23 cellular contexts compared by ENCODE assay signal in genomic region chr21:32474179-32475059, GRCh38.
A peak's percentile ranks its signal among the peaks of the same experiment; 100 is the strongest.
DNase-seq lines count a peak whose midpoint lies in the region; ATAC-seq, FAIRE-seq and TF ChIP-seq lines count a peak whose summit lies in the region.
"Had no signal": no experiment of that assay in that cellular context is flagged by ENCODE, and none has a peak within 500 bp of the region (broad histone marks: within the 10 kb centered on the region; RNA-seq: fewer than 3 reads in every experiment).

No MANE protein-coding gene starts in this region.

- peaks cover 8% of the 10 kb centered on the region for H3K4me1 Mint-ChIP-seq in Calu3 (ENCODE audit: low read depth, unreplicated experiment)
- H3K4me1 Mint-ChIP-seq: CD14-positive monocyte; IgD-negative memory B cell; stimulated activated memory B cell treated with anti-CD40 and anti-IgM and Interleukin-4, amounts not matched to agents 10 μg/mL and 1 μg/mL and 100 μg/mL, for 72 hours had no signal

- WGBS in A549 (ENCODE audit: missing lambda C conversion rate), result 86% methylated on average over 15 of the region's 15 CpGs
- WGBS in H1 (ENCODE audit: extremely low coverage in 1 of 2, insufficient coverage in 1 of 2, insufficient read length in 1 of 2, insufficient replicate concordance in 2 of 2, low coverage in 1 of 2, low lambda C conversion rate in 2 of 2, missing lambda C conversion rate in 1 of 2), 2 experiments, result 95% methylated on average over 15 of the region's 15 CpGs; no CpG with 5 or more reads in 1 of the 2 experiments
- WGBS in pancreas, 2 donors, result 84 to 87% methylated on average over 15 of the region's 15 CpGs

- no peak overlapping the region for H3K23ac ChIP-seq in H1 (ENCODE audit: insufficient read length)

- no peak overlapping the region for H3K4me3 Mint-ChIP-seq in Calu3 (ENCODE audit: low read depth, unreplicated experiment)
- H3K4me3 Mint-ChIP-seq: activated CD4-positive, alpha-beta memory T cell treated with anti-CD3 and anti-CD28 coated beads for 36 hours; activated naive CD8-positive, alpha-beta T cell treated with anti-CD3 and anti-CD28 coated beads, Interleukin-2, amount 50 U/mL, for 24 hours; CD14-positive monocyte; IgD-negative memory B cell; naive thymus-derived CD8-positive, alpha-beta T cell; stimulated activated memory B cell treated with anti-CD40 and anti-IgM and Interleukin-4, amounts not matched to agents 10 μg/mL and 1 μg/mL and 100 μg/mL, for 72 hours; T-helper 1 cell treated with Interleukin-12 subunit alpha and Interleukin-12 subunit beta and Interleukin-4 antibody, amounts not matched to agents 30 μg/mL and 1 μg/mL, for 36 hours had no signal

- no peak overlapping the region for H2BK5ac ChIP-seq in H1 (ENCODE audit: low read depth, low read length)

- H3K9me3 ChIP-seq in A549 (no peaks in the 10 kb centered on the region), PC-3 (ENCODE audit: low read length) (no peaks in the 10 kb centered on the region), H1 (ENCODE audit: insufficient read depth in 2 of 2, low read depth in 1 of 2, low read length in 1 of 2) (no peaks in the 10 kb centered on the region), pancreas (no peaks in the 10 kb centered on the region)
- H3K9me3 ChIP-seq: tibial nerve had no signal

- H2AFZ ChIP-seq in PC-3 (ENCODE audit: low read length) (no peak overlapping the region), H1 (ENCODE audit: low read length) (no peak overlapping the region)

- no peaks in the 10 kb centered on the region for H3F3A ChIP-seq in PC-3 (ENCODE audit: low read length, unreplicated experiment)

- H3K4me3 ChIP-seq in A549, result no peak overlapping the region
- no peak overlapping the region for H3K4me3 ChIP-seq in PC-3 (ENCODE audit: low read length)
- no peak overlapping the region for H3K4me3 ChIP-seq in H1 (ENCODE audit: extremely low read depth in 1 of 4, insufficient read depth in 2 of 4, low read depth in 3 of 4, low read length in 4 of 4)
- no peak overlapping the region for H3K4me3 ChIP-seq in pancreas
- H3K4me3 ChIP-seq: cardiac muscle cell, tibial nerve had no signal

- no peaks in the 10 kb centered on the region for H3K79me1 ChIP-seq in H1 (ENCODE audit: low read depth, low read length)

- no peaks in the 10 kb centered on the region for H3K9me3 Mint-ChIP-seq in Calu3 (ENCODE audit: low read depth, unreplicated experiment)
- H3K9me3 Mint-ChIP-seq: activated CD4-positive, alpha-beta memory T cell treated with anti-CD3 and anti-CD28 coated beads for 36 hours; activated naive CD8-positive, alpha-beta T cell treated with anti-CD3 and anti-CD28 coated beads, Interleukin-2, amount 50 U/mL, for 24 hours; IgD-negative memory B cell; naive thymus-derived CD8-positive, alpha-beta T cell; T-helper 1 cell treated with Interleukin-12 subunit alpha and Interleukin-12 subunit beta and Interleukin-4 antibody, amounts not matched to agents 30 μg/mL and 1 μg/mL, for 36 hours had no signal

- BruUV-seq in PC-3 (replicated peaks; lab: Mats Ljungman, UMichigan), result no TSS peak
- BruUV-seq in Calu3 (replicated peaks; lab: Mats Ljungman, UMichigan), result no TSS peak

- peak overlapping the region; percentile 75 to 88 for H3K27ac ChIP-seq in A549
- peak overlapping the region; percentile 41 for H3K27ac ChIP-seq in PC-3 (ENCODE audit: low read length)
- H3K27ac ChIP-seq in H1 (ENCODE audit: low read depth, low read length), result no peak overlapping the region
- H3K27ac ChIP-seq in pancreas, result peak overlapping the region in 3 of 4 donors; percentile 23 to 68 (median 67)
- H3K27ac ChIP-seq: cardiac muscle cell, WERI-Rb-1 had no signal

- no peaks in the 10 kb centered on the region for H3K79me2 ChIP-seq in PC-3 (ENCODE audit: low read length)
- H3K79me2 ChIP-seq in H1 (ENCODE audit: control insufficient read depth in 1 of 2, insufficient read depth in 2 of 2, low read length in 2 of 2), result no peaks in the 10 kb centered on the region

- intact Hi-C loops in PC-3 (cut with micrococcal nuclease) (loop anchor here (1.0 to 5.0 kb wide), 5 partner anchors 20 to 127 kb away; partner anchors contain the start of gene EVA1C), pancreas (cut with DNase I) (no loop called here), Calu3 (cut with micrococcal nuclease; ENCODE audit: unreplicated experiment) (no loop called here)

- H3K36me3 ChIP-seq in PC-3 (ENCODE audit: low read depth, low read length) (no peaks in the 10 kb centered on the region), H1 (ENCODE audit: control insufficient read depth in 2 of 4, insufficient read depth in 4 of 4, low read length in 3 of 4) (no peaks in the 10 kb centered on the region), pancreas (peaks cover 0 to under 1% (median 0%) of the 10 kb centered on the region in 3 donors)
- H3K36me3 ChIP-seq: cardiac muscle cell, WERI-Rb-1 had no signal

- no peak overlapping the region; the same call in 1 of the 2 replicates for H2BK20ac ChIP-seq in H1 (ENCODE audit: low read length)

- no peak overlapping the region for H2BK15ac ChIP-seq in H1 (ENCODE audit: low read length)

- TF ChIP-seq CTCF in A549 (IDR thresholded peaks at IDR 0.05) (no peak), PC-3 (conservative IDR thresholded peaks at IDR 0.05; ENCODE audit: low read depth, low read length) (no peak), H1 (IDR thresholded peaks at IDR 0.05; ENCODE audit: control extremely low read depth in 1 of 3, insufficient read depth in 1 of 3, low read depth in 1 of 3, low read length in 3 of 3) (no peak), pancreas (IDR thresholded peaks at IDR 0.05) (no peak), Calu3 (IDR thresholded peaks at IDR 0.05; ENCODE audit: unreplicated experiment) (no peak)

- TF ChIP-seq EP300 in A549 (IDR thresholded peaks at IDR 0.05) (no peak), H1 (IDR thresholded peaks at IDR 0.05; ENCODE audit: borderline replicate concordance in 1 of 2, low read depth in 2 of 2, low read length in 2 of 2) (no peak)

- H4K91ac ChIP-seq in H1 (replicated peaks; ENCODE audit: insufficient read length, low read length), result no peak overlapping the region

- ATAC-seq in A549 (no peak; a peak in 1 of 6 replicates), PC-3 (no peak), pancreas (peak in 2 of 4 donors; percentile 15 to 16), GM18511 (IDR thresholded peaks at IDR 0.05; ENCODE audit: unreplicated experiment) (no peak), HG03159 (IDR thresholded peaks at IDR 0.05; ENCODE audit: unreplicated experiment) (no peak)
- ATAC-seq: activated naive CD8-positive, alpha-beta T cell treated with anti-CD3 and anti-CD28 coated beads, Interleukin-2, amount 50 U/mL, for 24 hours; naive thymus-derived CD8-positive, alpha-beta T cell; stimulated activated memory B cell treated with anti-CD40 and anti-IgM and Interleukin-4, amounts not matched to agents 10 μg/mL and 1 μg/mL and 100 μg/mL, for 72 hours had no signal

- H4K8ac ChIP-seq in H1 (ENCODE audit: extremely low read depth, insufficient read depth, low read length), result no peak overlapping the region

- H3K4me2 ChIP-seq in A549, result peak overlapping the region; percentile 72
- H3K4me2 ChIP-seq in PC-3 (ENCODE audit: low read length), result 0 out of 2 replicates have a peak overlapping the region, but pooled peaks have one; percentile 64
- H3K4me2 ChIP-seq in H1 (ENCODE audit: insufficient read depth in 1 of 2, low read depth in 2 of 2, low read length in 2 of 2), result no peak overlapping the region

- H3K9ac ChIP-seq in PC-3 (ENCODE audit: low read length) (no peak overlapping the region), H1 (replicated peaks in 1 of 4; ENCODE audit: extremely low read depth in 1 of 4, low read depth in 3 of 4, low read length in 3 of 4) (no peak overlapping the region; a peak in 2 of 7 replicates)

- POLR2A ChIA-PET in A549 (lab: Yijun Ruan, JAX) (interaction anchor here (1.3 kb wide), 1 partner anchor 11 kb away, joined by 10 read pairs; no protein-coding TSS in a partner anchor), PC-3 (lab: Charles Lee; ENCODE audit: unreplicated experiment) (no interaction called here), H1 (lab: Charles Lee; ENCODE audit: partially characterized antibody) (no interaction called here)

- TF ChIP-seq POLR2A in A549 (IDR thresholded peaks at IDR 0.05; ENCODE audit: low read length) (no peak), H1 (IDR thresholded peaks at IDR 0.05; ENCODE audit: control extremely low read depth in 1 of 2, low read depth in 2 of 2, low read length in 2 of 2) (no peak)

- no peak overlapping the region for H3K27ac Mint-ChIP-seq in Calu3 (ENCODE audit: unreplicated experiment)
- H3K27ac Mint-ChIP-seq: activated CD4-positive, alpha-beta memory T cell treated with anti-CD3 and anti-CD28 coated beads for 36 hours; activated naive CD8-positive, alpha-beta T cell treated with anti-CD3 and anti-CD28 coated beads, Interleukin-2, amount 50 U/mL, for 24 hours; CD14-positive monocyte; IgD-negative memory B cell; stimulated activated memory B cell treated with anti-CD40 and anti-IgM and Interleukin-4, amounts not matched to agents 10 μg/mL and 1 μg/mL and 100 μg/mL, for 72 hours; T-helper 1 cell treated with Interleukin-12 subunit alpha and Interleukin-12 subunit beta and Interleukin-4 antibody, amounts not matched to agents 30 μg/mL and 1 μg/mL, for 36 hours had no signal

- H3K27me3 Mint-ChIP-seq in Calu3 (ENCODE audit: unreplicated experiment), result no peaks in the 10 kb centered on the region
- H3K27me3 Mint-ChIP-seq: activated CD4-positive, alpha-beta memory T cell treated with anti-CD3 and anti-CD28 coated beads for 36 hours; activated naive CD8-positive, alpha-beta T cell treated with anti-CD3 and anti-CD28 coated beads, Interleukin-2, amount 50 U/mL, for 24 hours; IgD-negative memory B cell; naive thymus-derived CD8-positive, alpha-beta T cell; stimulated activated memory B cell treated with anti-CD40 and anti-IgM and Interleukin-4, amounts not matched to agents 10 μg/mL and 1 μg/mL and 100 μg/mL, for 72 hours had no signal

- H3K4me1 ChIP-seq in A549, result peaks cover 42% of the 10 kb centered on the region
- H3K4me1 ChIP-seq in PC-3 (ENCODE audit: insufficient read depth, low read length), result peaks cover 31% of the 10 kb centered on the region
- peaks cover 0 to 7% (median 1%) of the 10 kb centered on the region in 4 experiments; a peak in 2 of 7 replicates for H3K4me1 ChIP-seq in H1 (replicated peaks in 1 of 4; ENCODE audit: control insufficient read depth in 3 of 4, insufficient read depth in 4 of 4, low read length in 3 of 4)
- H3K4me1 ChIP-seq in pancreas, result peaks cover 0 to 19% (median 10%) of the 10 kb centered on the region in 3 donors

- no peak for TF ChIP-seq RAD21 in A549 (conservative IDR thresholded peaks at IDR 0.05 in 1 of 2, IDR thresholded peaks at IDR 0.05 in 1 of 2)
- TF ChIP-seq RAD21 in H1 (IDR thresholded peaks at IDR 0.05 in 1 of 2, conservative IDR thresholded peaks at IDR 0.05 in 1 of 2; ENCODE audit: low read depth in 2 of 2, low read length in 2 of 2), result no peak

- no peaks in the 10 kb centered on the region for H3K9me2 ChIP-seq in PC-3 (replicated peaks; ENCODE audit: low read length)

- no peak overlapping the region for H4K5ac ChIP-seq in H1 (ENCODE audit: insufficient read length, low read depth, low read length)

- H3K14ac ChIP-seq in H1 (ENCODE audit: insufficient read length), result no peak overlapping the region

- no peaks in the 10 kb centered on the region for H3K23me2 ChIP-seq in H1 (ENCODE audit: low read depth, low read length)

- CTCF ChIA-PET in A549 (lab: Yijun Ruan, JAX) (interaction anchor here (0.6 to 2.6 kb wide), 7 partner anchors 18 to 126 kb away, joined by 3 to 8 read pairs (median 3); no protein-coding TSS in a partner anchor), PC-3 (lab: Charles Lee) (interaction anchor here (1.2 to 1.4 kb wide), 2 partner anchors 9 to 95 kb away, joined by 4 read pairs; no protein-coding TSS in a partner anchor), H1 (lab: Charles Lee; ENCODE audit: partially characterized antibody) (interaction anchor here (0.6 to 2.3 kb wide), 7 partner anchors 21 to 484 kb away, joined by 3 to 5 read pairs (median 3); no protein-coding TSS in a partner anchor), Calu3 (lab: Charles Lee) (no interaction called here)

- peaks cover 5% of the 10 kb centered on the region for H3K36me3 Mint-ChIP-seq in Calu3 (ENCODE audit: insufficient read depth, unreplicated experiment)
- H3K36me3 Mint-ChIP-seq: CD14-positive monocyte; IgD-negative memory B cell; stimulated activated memory B cell treated with anti-CD40 and anti-IgM and Interleukin-4, amounts not matched to agents 10 μg/mL and 1 μg/mL and 100 μg/mL, for 72 hours had no signal

- FAIRE-seq in A549 (lab: Jason Lieb, UNC), result no peak
- FAIRE-seq in H1 (lab: Jason Lieb, UNC), result no peak
- no peak for FAIRE-seq in pancreas (lab: Jason Lieb, UNC)

- DNase-seq in A549 (ENCODE audit: low read depth in 1 of 2, low spot score in 1 of 2) (no peak), PC-3 (peak; percentile 6), H1 (ENCODE audit: low read depth in 1 of 2, low spot score in 2 of 2) (no peak), pancreas (no peak), AML-193 (lab: John Stamatoyannopoulos, UW) (no peak), Calu3 (no peak)
- DNase-seq: activated CD4-positive, alpha-beta memory T cell treated with anti-CD3 and anti-CD28 coated beads for 36 hours; activated naive CD8-positive, alpha-beta T cell treated with anti-CD3 and anti-CD28 coated beads, Interleukin-2, amount 50 U/mL, for 24 hours; DMS153; effector CD8-positive, alpha-beta T cell; islet precursor cell; naive thymus-derived CD8-positive, alpha-beta T cell; NCI-H1930; SIG-M5; WERI-Rb-1 had no signal

- no peak overlapping the region for H2AK5ac ChIP-seq in H1 (ENCODE audit: low read depth, low read length)

- 0 out of 2 replicates have a peak overlapping the region, but pooled peaks have one; percentile 0 for H2BK12ac ChIP-seq in H1 (ENCODE audit: low read depth, low read length)

- H3K4ac ChIP-seq in H1 (replicated peaks; ENCODE audit: insufficient read length, low read depth, low read length), result no peak overlapping the region

- H4K20me1 ChIP-seq in PC-3 (ENCODE audit: low read length), result no peaks in the 10 kb centered on the region
- H4K20me1 ChIP-seq in H1 (replicated peaks in 1 of 2; ENCODE audit: control insufficient read depth in 1 of 2, insufficient read depth in 2 of 2, low read length in 2 of 2), result no peaks in the 10 kb centered on the region

- no peak overlapping the region for H3K18ac ChIP-seq in H1 (ENCODE audit: extremely low read depth, low read length)

- no peak overlapping the region for H3K56ac ChIP-seq in H1 (replicated peaks; ENCODE audit: insufficient read length, low read depth, low read length)

- no peak overlapping the region for H2BK120ac ChIP-seq in H1 (replicated peaks; ENCODE audit: low read depth, low read length)

- H3K27me3 ChIP-seq in PC-3 (ENCODE audit: low read length) (no peaks in the 10 kb centered on the region), H1 (replicated peaks in 1 of 4; ENCODE audit: control insufficient read depth in 3 of 4, extremely low read depth in 1 of 4, insufficient read depth in 3 of 4, low read length in 3 of 4) (no peaks in the 10 kb centered on the region), pancreas (no peaks in the 10 kb centered on the region)
- H3K27me3 ChIP-seq: cardiac muscle cell, tibial nerve had no signal

Comparison
In these comparisons a context has a peak if more than half of its experiments do, and no peak if none do; other contexts are left out.
1. H3K4me2 ChIP-seq: peak in A549 (single experiment) and PC-3 (single experiment); none in H1 (0 of 2).